Comparison of ENCODE assay signal across 8 cellular contexts in the genomic region with DNA sequence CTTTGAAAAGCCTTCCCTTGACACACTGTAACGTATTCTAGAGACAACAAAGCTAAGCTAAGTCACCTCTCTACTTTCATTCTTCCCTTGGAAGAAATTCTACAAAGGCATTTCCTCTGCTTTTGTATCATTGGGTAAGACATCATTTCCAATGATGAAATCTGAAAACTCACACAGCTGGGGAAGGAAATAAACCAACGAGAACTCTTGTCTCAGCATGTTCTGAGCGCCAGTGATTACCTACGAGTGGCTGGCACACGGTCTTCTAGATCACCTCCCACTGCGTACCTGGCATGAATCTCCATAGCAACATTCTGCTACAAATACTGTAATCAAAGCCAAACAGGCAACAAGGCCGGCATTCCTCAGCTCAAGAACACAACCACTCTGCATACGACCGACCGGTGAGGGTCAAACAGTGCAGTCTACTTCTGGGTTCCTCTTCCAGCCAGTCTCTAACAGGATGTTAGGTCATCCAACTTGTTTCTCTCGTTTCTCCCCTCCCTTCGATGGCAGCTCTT. TPM values are rescaled to one million over a fixed set of nuclear protein-coding genes. Genes with fewer than 3 reads are reported as not detected.
DNase-seq lines count a peak whose midpoint lies in the region; ATAC-seq and TF ChIP-seq lines count a peak whose summit lies in the region.

No MANE protein-coding gene starts in this region.

- TF ChIP-seq CTCF in WTC11 (IDR thresholded peaks at IDR 0.05) (no peak), mucosa of descending colon (IDR thresholded peaks at IDR 0.05) (no peak), uterus (IDR thresholded peaks at IDR 0.05) (no peak)

- H3K27me3 Mint-ChIP-seq in WTC11 (ENCODE audit: low read depth), result peaks cover 70% of the 10 kb centered on the region
- no peaks in the 10 kb centered on the region for H3K27me3 Mint-ChIP-seq in effector memory CD8-positive, alpha-beta T cell

- peak; percentile 39 for ATAC-seq in GM19455 (IDR thresholded peaks at IDR 0.05; ENCODE audit: unreplicated experiment)
- peak; percentile 71 for ATAC-seq in WTC11
- peak; percentile 88 for ATAC-seq in effector memory CD8-positive, alpha-beta T cell (replicated peaks)
- ATAC-seq in mucosa of descending colon, result peak; percentile 82

- H3K27ac Mint-ChIP-seq in WTC11, result no peak overlapping the region; the same call in 1 of the 2 replicates
- peak overlapping the region; percentile 50 to 82 for H3K27ac Mint-ChIP-seq in effector memory CD8-positive, alpha-beta T cell

- CTCF ChIA-PET in WTC11 (lab: Charles Lee), result interaction anchor here (0.6 to 1.9 kb wide), 4 partner anchors 16 to 113 kb away, joined by 3 to 8 read pairs (median 3); no protein-coding TSS in a partner anchor

- peak; percentile 6 to 32 for TF ChIP-seq POLR2A in uterus (IDR thresholded peaks at IDR 0.05)

- DNase-seq in ACHN, result peak; percentile 81
- DNase-seq in NCI-H2029 treated with DMSO at 0.1 percent for 48 hours (lab: John Stamatoyannopoulos, UW), result peak; percentile 90
- peak; percentile 46 for DNase-seq in WTC11 (ENCODE audit: low spot score)
- DNase-seq in effector memory CD8-positive, alpha-beta T cell, result peak in 2 of 3 experiments; percentile 50 to 51
- peak in 1 of 3 donors; percentile 70 for DNase-seq in mucosa of descending colon
- no peak for DNase-seq in uterus
- DNase-seq in retina, result no peak

- no peaks in the 10 kb centered on the region for H3K9me3 Mint-ChIP-seq in WTC11
- no peaks in the 10 kb centered on the region for H3K9me3 Mint-ChIP-seq in effector memory CD8-positive, alpha-beta T cell

- H3K36me3 Mint-ChIP-seq in WTC11, result no peaks in the 10 kb centered on the region
- peaks cover 31% of the 10 kb centered on the region for H3K36me3 Mint-ChIP-seq in effector memory CD8-positive, alpha-beta T cell (ENCODE audit: insufficient read depth)

- H3K27ac ChIP-seq in uterus, result peak overlapping the region; percentile 13 to 76

- H3K4me1 ChIP-seq in mucosa of descending colon (ENCODE audit: low read depth) (peaks cover 78% of the 10 kb centered on the region), uterus (peaks cover 0 to 17% of the 10 kb centered on the region in 2 donors)

- H3K36me3 ChIP-seq in mucosa of descending colon (ENCODE audit: low read depth), result no peaks in the 10 kb centered on the region
- no peaks in the 10 kb centered on the region for H3K36me3 ChIP-seq in uterus

- H3K4me1 Mint-ChIP-seq in WTC11, result peaks cover 59% of the 10 kb centered on the region
- peaks cover 51 to 75% of the 10 kb centered on the region in 2 donors for H3K4me1 Mint-ChIP-seq in effector memory CD8-positive, alpha-beta T cell (ENCODE audit: low read depth in 2 of 2)

- H3K9me3 ChIP-seq in mucosa of descending colon (no peaks in the 10 kb centered on the region), uterus (no peaks in the 10 kb centered on the region)

- H3K27me3 ChIP-seq in uterus, result no peaks in the 10 kb centered on the region

- H3K4me3 Mint-ChIP-seq in WTC11, result no peak overlapping the region
- H3K4me3 Mint-ChIP-seq in effector memory CD8-positive, alpha-beta T cell, result peak overlapping the region; percentile 77 to 80

- intact Hi-C loops in mucosa of descending colon (cut with DNase I, micrococcal nuclease) (no loop called here), uterus (cut with DNase I; ENCODE audit: low total_unique reads) (no loop called here)

- in situ Hi-C loops in ACHN (cut with HindIII; ENCODE audit: low pct_ligation_motif_present, low pct_unique_long_range_greater_than_20kb, low sequenced_read_pairs), result no loop called here

- H3K4me3 ChIP-seq in mucosa of descending colon, result peak overlapping the region; percentile 0
- H3K4me3 ChIP-seq in uterus, result no peak overlapping the region

- POLR2A ChIA-PET in WTC11 (lab: Charles Lee), result interaction anchor here (0.8 kb wide), 1 partner anchor 15 kb away, joined by 4 read pairs; no protein-coding TSS in a partner anchor

TF ChIP-seq in WTC11, 78 proteins besides CTCF, POLR2A, EP300 and RAD21:
- TF ChIP-seq, protein P1, sequence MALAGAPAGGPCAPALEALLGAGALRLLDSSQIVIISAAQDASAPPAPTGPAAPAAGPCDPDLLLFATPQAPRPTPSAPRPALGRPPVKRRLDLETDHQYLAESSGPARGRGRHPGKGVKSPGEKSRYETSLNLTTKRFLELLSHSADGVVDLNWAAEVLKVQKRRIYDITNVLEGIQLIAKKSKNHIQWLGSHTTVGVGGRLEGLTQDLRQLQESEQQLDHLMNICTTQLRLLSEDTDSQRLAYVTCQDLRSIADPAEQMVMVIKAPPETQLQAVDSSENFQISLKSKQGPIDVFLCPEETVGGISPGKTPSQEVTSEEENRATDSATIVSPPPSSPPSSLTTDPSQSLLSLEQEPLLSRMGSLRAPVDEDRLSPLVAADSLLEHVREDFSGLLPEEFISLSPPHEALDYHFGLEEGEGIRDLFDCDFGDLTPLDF (CRISPR knock-in tag; IDR thresholded peaks at IDR 0.05), result no peak
- TF ChIP-seq, protein P2, sequence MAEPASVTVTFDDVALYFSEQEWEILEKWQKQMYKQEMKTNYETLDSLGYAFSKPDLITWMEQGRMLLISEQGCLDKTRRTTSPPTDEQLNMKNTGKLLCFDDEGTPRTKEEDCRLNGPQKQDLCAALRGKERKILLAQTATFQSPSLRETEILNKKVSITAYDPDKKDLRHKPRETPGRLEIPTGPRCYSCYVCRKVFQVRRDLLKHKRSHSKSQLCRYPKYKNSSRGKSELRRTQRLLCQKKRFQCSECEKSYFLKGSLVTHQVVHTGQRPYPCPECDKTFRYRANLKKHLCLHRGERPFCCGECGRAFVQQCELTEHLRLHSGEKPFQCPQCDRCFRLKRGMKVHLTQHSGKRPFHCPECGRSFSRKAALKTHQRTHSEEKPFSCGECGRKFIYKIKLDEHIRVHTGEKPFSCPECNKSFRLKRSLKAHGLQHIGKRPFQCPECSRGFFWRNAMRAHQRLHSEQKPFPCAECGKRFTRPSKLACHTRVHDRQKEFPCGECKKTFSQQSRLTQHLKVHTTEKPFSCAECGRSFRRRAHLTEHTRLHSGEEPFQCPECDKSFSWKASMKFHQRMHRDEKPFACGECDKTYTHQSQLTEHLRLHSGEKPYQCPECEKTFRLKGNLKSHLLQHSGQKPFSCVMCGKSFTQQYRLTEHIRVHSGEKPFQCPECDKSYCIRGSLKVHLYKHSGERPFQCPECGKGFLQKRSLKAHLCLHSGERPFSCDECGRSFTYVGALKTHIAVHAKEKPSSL (CRISPR knock-in tag; conservative IDR thresholded peaks at IDR 0.05), result no peak
- TF ChIP-seq ESRRA (CRISPR knock-in tag; IDR thresholded peaks at IDR 0.05; ENCODE audit: borderline replicate concordance) (no peak), NR1H2 (CRISPR knock-in tag; IDR thresholded peaks at IDR 0.05) (no peak)
TF ChIP-seq in WTC11: peak in this region for 0.

RNA-seq across cellular contexts. Expression of a gene that starts 7.6 kb away (rescaled TPM):
- total RNA-seq in WTC11 (2021), result 10.4 to 18.1 TPM (median 11.4 TPM) in 3 replicates
- total RNA-seq in mucosa of descending colon, result 100 to 1,000 TPM in 1 of 3 donors, 10 to 100 TPM in 2; 50.7 to 108 (median 81.8) TPM
- 10 to 100 TPM in 3 of 4 donors, 1 to 10 TPM in 1; 3.3 to 21.6 (median 20.2) TPM for total RNA-seq in uterus

RNA-seq across cellular contexts. Expression of a gene that starts 53.0 kb away (rescaled TPM):
- total RNA-seq in WTC11 (2021) (22.8 to 45.2 TPM (median 26.8 TPM) in 3 replicates), mucosa of descending colon (10 to 100 TPM; 37.8 to 76.5 (median 73.1) TPM), uterus (10 to 100 TPM in 3 of 4 donors, 1 to 10 TPM in 1; 2.9 to 31.3 (median 25.8) TPM)

Comparison
In these comparisons a context has a peak if more than half of its experiments do, and no peak if none do; other contexts are left out.
1. DNase-seq: peak in ACHN (single experiment), NCI-H2029 treated with DMSO at 0.1 percent for 48 hours (single experiment), WTC11 (single experiment) and effector memory CD8-positive, alpha-beta T cell (2 of 3); none in uterus (0 of 2) and retina (single experiment).
2. Peak in every context shown above with its lines, with median percentiles within 50 percentile points of each other: ATAC-seq.